Comparison of ENCODE assay signal across 9 cellular contexts in genomic region chr2:126849054-126849453, GRCh38. TPM values are rescaled to one million over a fixed set of nuclear protein-coding genes. Genes with fewer than 3 reads are reported as not detected.
"Had no signal": no experiment of that assay in that cellular context is flagged by ENCODE, and none has a peak within 500 bp of the region (broad histone marks: within the 10 kb centered on the region; RNA-seq: fewer than 3 reads in every experiment).

No MANE protein-coding gene starts in this region.

- H2AFZ ChIP-seq: GM23338 had no signal

- H3K27ac ChIP-seq: HL-60 had no signal

- DNase-seq: H9, HCEC 1CT, KG1 had no signal

- FAIRE-seq: H1, H54 had no signal

- ATAC-seq: GM23338 had no signal

- H3K4me3 ChIP-seq: GM23338 had no signal

- H3K4me2 ChIP-seq: GM23338 had no signal

RNA-seq across cellular contexts. Expression of gene TEX51, which starts 49.6 kb away (rescaled TPM):
- total RNA-seq: GM23338, H1, H9, HT1080 had no signal
- polyA plus RNA-seq: GM23338, H1, IgD-negative memory B cell had no signal
